In the genomic region with DNA sequence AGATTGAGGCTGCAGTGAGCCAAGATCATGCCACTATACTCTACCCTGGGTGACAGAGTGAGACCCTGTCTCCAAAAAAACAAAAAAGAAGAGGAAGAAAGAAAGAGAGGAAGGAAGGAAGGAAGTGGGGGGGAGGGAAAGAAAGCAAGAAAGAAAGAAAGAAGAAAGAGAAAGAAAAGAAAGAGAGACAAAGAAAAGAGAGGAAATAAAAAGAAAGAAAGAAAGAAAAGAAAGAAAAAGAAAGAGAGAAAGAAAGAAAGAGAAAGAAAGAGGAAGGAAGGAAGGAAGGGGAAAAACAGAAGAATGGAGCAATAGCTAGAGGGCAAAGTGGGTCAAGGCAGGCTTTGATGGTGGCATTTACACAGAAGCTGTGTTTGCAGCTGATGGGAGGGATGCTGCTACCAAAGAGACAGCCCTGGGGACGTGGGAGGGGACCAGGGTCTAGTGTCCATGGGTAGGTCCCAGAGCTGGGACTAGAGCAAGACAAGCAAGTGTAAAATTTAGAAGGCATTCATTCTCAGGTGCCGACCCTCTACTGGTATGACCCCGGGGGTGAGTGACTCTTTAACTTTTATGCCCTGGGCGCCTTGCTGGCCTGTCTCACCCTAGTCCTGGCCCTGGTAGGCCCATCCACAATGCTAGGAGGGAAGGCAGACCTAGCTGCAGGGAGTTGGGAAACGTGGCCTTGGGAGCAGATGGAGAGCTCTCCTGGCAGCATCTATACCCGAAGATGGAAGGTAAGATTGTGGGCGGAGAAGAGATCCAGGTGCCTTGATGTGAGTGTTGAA, we compare ENCODE assay signal across 11 cellular contexts. TPM values are rescaled to one million over a fixed set of nuclear protein-coding genes. Genes with fewer than 3 reads are reported as not detected.
"Had no signal": no experiment of that assay in that cellular context is flagged by ENCODE, and none has a peak within 500 bp of the region (broad histone marks: within the 10 kb centered on the region; RNA-seq: fewer than 3 reads in every experiment).

No MANE protein-coding gene starts in this region.

- H3K4me2 ChIP-seq: neural progenitor cell, smooth muscle cell had no signal

- H3K27ac Mint-ChIP-seq: activated naive CD4-positive, alpha-beta T cell treated with anti-CD3 and anti-CD28 coated beads for 36 hours; activated T-cell treated with anti-CD3 and anti-CD28 coated beads, Interleukin-2, amount 50 U/mL, for 72 hours; mesothelial cell of epicardium; neural progenitor cell; type B pancreatic cell; WTC11 had no signal

- H3K4me3 ChIP-seq: neural progenitor cell, smooth muscle cell had no signal

- H3K27ac ChIP-seq: neural progenitor cell, parathyroid adenoma had no signal

- H3K9me3 Mint-ChIP-seq: activated naive CD4-positive, alpha-beta T cell treated with anti-CD3 and anti-CD28 coated beads for 36 hours; activated T-cell treated with anti-CD3 and anti-CD28 coated beads, Interleukin-2, amount 50 U/mL, for 72 hours; mesothelial cell of epicardium; neural progenitor cell; type B pancreatic cell; WTC11 had no signal

- ATAC-seq: activated T-cell treated with anti-CD3 and anti-CD28 coated beads, Interleukin-2, amount 50 U/mL, for 72 hours; WTC11 had no signal

- H3K9ac ChIP-seq: neural progenitor cell, parathyroid adenoma had no signal

- H3K36me3 Mint-ChIP-seq: mesothelial cell of epicardium, neural progenitor cell, type B pancreatic cell, WTC11 had no signal

- H2AFZ ChIP-seq: neural progenitor cell, parathyroid adenoma had no signal

- H3K4me1 ChIP-seq: neural progenitor cell, parathyroid adenoma had no signal

- H3K36me3 ChIP-seq: neural progenitor cell had no signal

- DNase-seq: activated naive CD4-positive, alpha-beta T cell treated with anti-CD3 and anti-CD28 coated beads for 36 hours; activated T-cell treated with anti-CD3 and anti-CD28 coated beads, Interleukin-2, amount 50 U/mL, for 72 hours; erythroblast; kidney glomerular epithelial cell had no signal

- H3K4me3 Mint-ChIP-seq: activated naive CD4-positive, alpha-beta T cell treated with anti-CD3 and anti-CD28 coated beads for 36 hours; activated T-cell treated with anti-CD3 and anti-CD28 coated beads, Interleukin-2, amount 50 U/mL, for 72 hours; mesothelial cell of epicardium; neural progenitor cell; type B pancreatic cell; WTC11 had no signal

RNA-seq across cellular contexts. Expression of a gene that starts 2.0 kb away (rescaled TPM):
- total RNA-seq: smooth muscle cell had no signal

RNA-seq across cellular contexts. Expression of a gene that starts 29.3 kb away (rescaled TPM):
- total RNA-seq: SK-MEL-5 had no signal

RNA-seq across cellular contexts. Expression of a gene that starts 33.7 kb away (rescaled TPM):
- total RNA-seq: SK-MEL-5 had no signal
